8 cellular contexts compared by ENCODE assay signal in genomic region chr15:59501531-59502113, GRCh38.
DNase-seq lines count a peak whose midpoint lies in the region; ATAC-seq and TF ChIP-seq lines count a peak whose summit lies in the region.

No MANE protein-coding gene starts in this region.

- TF ChIP-seq CTCF in epithelial cell of esophagus (IDR thresholded peaks at IDR 0.05; ENCODE audit: insufficient read depth, low read depth, low read length, missing control alignments) (peak; percentile 84), osteoblast (IDR thresholded peaks at IDR 0.05; ENCODE audit: extremely low read depth, low read depth, low read length) (peak; percentile 60)

- H3K79me2 ChIP-seq in osteoblast (ENCODE audit: insufficient read depth, low read length) = no peaks in the 10 kb centered on the region

- H3K4me3 ChIP-seq in epithelial cell of esophagus (ENCODE audit: low read length) = no peak overlapping the region
- no peak overlapping the region for H3K4me3 ChIP-seq in osteoblast (ENCODE audit: insufficient read depth, low read length)

- no peaks in the 10 kb centered on the region for H4K20me1 ChIP-seq in osteoblast (ENCODE audit: insufficient read depth, low read length)

- peaks cover 4% of the 10 kb centered on the region for H3K27me3 ChIP-seq in osteoblast (ENCODE audit: insufficient read depth, low read length)

- H3K4me2 ChIP-seq in osteoblast (ENCODE audit: insufficient read depth, low read length) = no peak overlapping the region

- H3K9me3 ChIP-seq in osteoblast (ENCODE audit: low read depth, low read length) = no peaks in the 10 kb centered on the region

- ATAC-seq in GM18519 (IDR thresholded peaks at IDR 0.05; ENCODE audit: low FRiP score, unreplicated experiment) (no peak), GM19467 (IDR thresholded peaks at IDR 0.05; ENCODE audit: unreplicated experiment) (no peak), Right ventricle myocardium inferior (no peak)

- no peak overlapping the region for H3K27ac ChIP-seq in osteoblast (ENCODE audit: low read depth, low read length)

- H2AFZ ChIP-seq in osteoblast (ENCODE audit: low read length) = no peak overlapping the region

- H3K36me3 ChIP-seq in osteoblast (ENCODE audit: insufficient read depth, low read length) = no peaks in the 10 kb centered on the region

- intact Hi-C loops in Right ventricle myocardium inferior (cut with DNase I) = no loop called here

- DNase-seq in DMS53 (lab: John Stamatoyannopoulos, UW) (peak; percentile 76), HCEC 1CT (peak; percentile 80), RPMI7951 (ENCODE audit: low read depth) (peak; percentile 71), epithelial cell of esophagus (ENCODE audit: low read depth) (peak; percentile 78), osteoblast (ENCODE audit: insufficient read length, low spot score, missing footprints) (peak; percentile 65), Right ventricle myocardium inferior (ENCODE audit: missing footprints) (no peak)

- H3K4me1 ChIP-seq in osteoblast (ENCODE audit: insufficient read depth, low read length) = no peaks in the 10 kb centered on the region
